ENCODE assay signal across 11 cellular contexts in genomic region chr11:82557274-82557673, GRCh38.
DNase-seq lines count a peak whose midpoint lies in the region; ATAC-seq and TF ChIP-seq lines count a peak whose summit lies in the region.
"Had no signal": no experiment of that assay in that cellular context is flagged by ENCODE, and none has a peak within 500 bp of the region (broad histone marks: within the 10 kb centered on the region; RNA-seq: fewer than 3 reads in every experiment).

No MANE protein-coding gene starts in this region.

- H3K36me3 Mint-ChIP-seq in neural progenitor cell = no peaks in the 10 kb centered on the region

- H3K36me3 ChIP-seq in heart left ventricle (no peaks in the 10 kb centered on the region), upper lobe of left lung (no peaks in the 10 kb centered on the region), neural progenitor cell (no peaks in the 10 kb centered on the region)

- peak in 2 of 4 donors; percentile 48 to 49 for ATAC-seq in heart left ventricle
- ATAC-seq in Right ventricle myocardium inferior = no peak
- peak; percentile 99 for ATAC-seq in HG02884 (IDR thresholded peaks at IDR 0.05; ENCODE audit: unreplicated experiment)
- ATAC-seq in upper lobe of left lung (ENCODE audit: low FRiP score in 2 of 2) = peak; percentile 30 to 73
- ATAC-seq: activated T-helper 17 cell treated with anti-CD3 and anti-CD28 coated beads, Interleukin-2, amount 50 U/mL, for 72 hours; HCT116 had no signal

- H3K9me3 ChIP-seq in heart left ventricle = no peaks in the 10 kb centered on the region
- no peaks in the 10 kb centered on the region for H3K9me3 ChIP-seq in upper lobe of left lung
- H3K9me3 ChIP-seq in neural progenitor cell (ENCODE audit: low read depth) = no peaks in the 10 kb centered on the region

- no peak for TF ChIP-seq POLR2A in heart left ventricle (IDR thresholded peaks at IDR 0.05)
- TF ChIP-seq POLR2A in upper lobe of left lung (IDR thresholded peaks at IDR 0.05) = no peak

- no peak overlapping the region for H3K9ac ChIP-seq in neural progenitor cell

- H4K20me1 ChIP-seq in neural progenitor cell (ENCODE audit: low read depth) = no peaks in the 10 kb centered on the region

- no peaks in the 10 kb centered on the region for H3F3A ChIP-seq in neural progenitor cell (ENCODE audit: low read depth)

- H3K4me1 ChIP-seq in heart left ventricle (no peaks in the 10 kb centered on the region), upper lobe of left lung (no peaks in the 10 kb centered on the region), neural progenitor cell (no peaks in the 10 kb centered on the region)

- H3K4me3 ChIP-seq in heart left ventricle = no peak overlapping the region
- H3K4me3 ChIP-seq in upper lobe of left lung = no peak overlapping the region
- H3K4me3 ChIP-seq in neural progenitor cell = no peak overlapping the region

- 57 to 75% (median 74%) methylated on average over 4 of the region's 4 CpGs for WGBS in heart left ventricle, 4 donors
- WGBS in upper lobe of left lung, 2 donors = 30% methylated on average over 4 of the region's 4 CpGs

- H3K79me2 ChIP-seq in neural progenitor cell (ENCODE audit: low read depth) = no peaks in the 10 kb centered on the region

- TF ChIP-seq EP300 in upper lobe of left lung (IDR thresholded peaks at IDR 0.05) = no peak

- no peak overlapping the region for H3K27ac Mint-ChIP-seq in neural progenitor cell
- H3K27ac Mint-ChIP-seq: activated T-helper 17 cell treated with anti-CD3 and anti-CD28 coated beads, Interleukin-2, amount 50 U/mL, for 72 hours had no signal

- no peak overlapping the region for H2AFZ ChIP-seq in neural progenitor cell (replicated peaks)

- peaks cover 3% of the 10 kb centered on the region for H3K4me1 Mint-ChIP-seq in neural progenitor cell
- H3K4me1 Mint-ChIP-seq: activated T-helper 17 cell treated with anti-CD3 and anti-CD28 coated beads, Interleukin-2, amount 50 U/mL, for 72 hours had no signal

- DNase-seq in heart left ventricle (peak in 4 of 5 donors; percentile 15 to 54 (median 40)), Right ventricle myocardium inferior (ENCODE audit: missing footprints) (no peak), NCI-H345 (lab: John Stamatoyannopoulos, UW) (peak; percentile 61), upper lobe of left lung (peak in 1 of 2 donors; percentile 36), neural progenitor cell (ENCODE audit: low spot score) (no peak), NCI-H524 treated with DMSO at 0.1 percent for 48 hours (lab: John Stamatoyannopoulos, UW) (no peak), kidney glomerular epithelial cell (lab: John Stamatoyannopoulos, UW) (no peak)
- DNase-seq: NCI-H526 had no signal

- no peaks in the 10 kb centered on the region for H3K9me3 Mint-ChIP-seq in neural progenitor cell

- no peaks in the 10 kb centered on the region for H3K27me3 Mint-ChIP-seq in neural progenitor cell (ENCODE audit: insufficient read depth, low read depth)
- H3K27me3 Mint-ChIP-seq: activated T-helper 17 cell treated with anti-CD3 and anti-CD28 coated beads, Interleukin-2, amount 50 U/mL, for 72 hours had no signal

- intact Hi-C loops in heart left ventricle (cut with DNase I) = no loop called here
- intact Hi-C loops in Right ventricle myocardium inferior (cut with DNase I) = no loop called here

- H3K4me2 ChIP-seq in neural progenitor cell = no peak overlapping the region

- H3K27ac ChIP-seq in heart left ventricle (no peak overlapping the region), upper lobe of left lung (no peak overlapping the region), neural progenitor cell (no peak overlapping the region)

- H3K27me3 ChIP-seq in heart left ventricle = no peaks in the 10 kb centered on the region
- no peaks in the 10 kb centered on the region for H3K27me3 ChIP-seq in upper lobe of left lung
- no peaks in the 10 kb centered on the region for H3K27me3 ChIP-seq in neural progenitor cell

- H3K4me3 Mint-ChIP-seq in neural progenitor cell = no peak overlapping the region
- H3K4me3 Mint-ChIP-seq: activated T-helper 17 cell treated with anti-CD3 and anti-CD28 coated beads, Interleukin-2, amount 50 U/mL, for 72 hours had no signal

- TF ChIP-seq CTCF in heart left ventricle (IDR thresholded peaks at IDR 0.05) = no peak
- no peak for TF ChIP-seq CTCF in upper lobe of left lung (IDR thresholded peaks at IDR 0.05)
- no peak for TF ChIP-seq CTCF in neural progenitor cell (IDR thresholded peaks at IDR 0.05)

Comparison
In these comparisons a context has a peak if more than half of its experiments do, and no peak if none do; other contexts are left out.
1. DNase-seq: peak in heart left ventricle (4 of 5) and NCI-H345 (single experiment); none in Right ventricle myocardium inferior (single experiment), neural progenitor cell (single experiment), NCI-H524 treated with DMSO at 0.1 percent for 48 hours (single experiment) and kidney glomerular epithelial cell (single experiment).